ENCODE assay signal across 28 cellular contexts in genomic region chr7:102193806-102194205, GRCh38.
A peak's percentile ranks its signal among the peaks of the same experiment; 100 is the strongest.
DNase-seq lines count a peak whose midpoint lies in the region; ATAC-seq and TF ChIP-seq lines count a peak whose summit lies in the region.
"Had no signal": no experiment of that assay in that cellular context is flagged by ENCODE, and none has a peak within 500 bp of the region (broad histone marks: within the 10 kb centered on the region; RNA-seq: fewer than 3 reads in every experiment).

No MANE protein-coding gene starts in this region.

- CTCF ChIA-PET in RWPE1 (lab: Yijun Ruan, JAX) = interaction anchor here (0.7 kb wide), 1 partner anchor 30 kb away, joined by 3 read pairs; no protein-coding TSS in a partner anchor

- no peaks in the 10 kb centered on the region for H3K4me1 ChIP-seq in endodermal cell (ENCODE audit: control insufficient read depth, insufficient read depth, low read length)

- 95 to 100% methylated on average over 5 to 8 of the region's 8 CpGs for WGBS in endodermal cell (ENCODE audit: insufficient coverage in 1 of 2, insufficient read length in 1 of 2), 2 experiments

- peaks cover 81% of the 10 kb centered on the region for H3K36me3 Mint-ChIP-seq in endodermal cell (ENCODE audit: low read depth)

- POLR2A ChIA-PET in RWPE1 (lab: Yijun Ruan, JAX; ENCODE audit: low non-redundant PET) = no interaction called here

- H3K9me3 Mint-ChIP-seq in endodermal cell = no peaks in the 10 kb centered on the region
- H3K9me3 Mint-ChIP-seq: activated T-cell treated with anti-CD3 and anti-CD28 coated beads, Interleukin-2, amount 50 U/mL, for 72 hours; CD14-positive monocyte; nephron had no signal

- H3K36me3 ChIP-seq in endodermal cell (ENCODE audit: control insufficient read depth, insufficient read depth, low read length) = peaks cover 86% of the 10 kb centered on the region

- no peaks in the 10 kb centered on the region for H3K4me1 Mint-ChIP-seq in endodermal cell
- H3K4me1 Mint-ChIP-seq: CD14-positive monocyte, nephron had no signal

- no peak overlapping the region for H3K4me3 ChIP-seq in endodermal cell (ENCODE audit: low read length)
- H3K4me3 ChIP-seq: left ventricle myocardium inferior had no signal

- peak overlapping the region; percentile 62 for H3K27ac Mint-ChIP-seq in endodermal cell
- H3K27ac Mint-ChIP-seq: activated T-cell treated with anti-CD3 and anti-CD28 coated beads, Interleukin-2, amount 50 U/mL, for 72 hours; nephron had no signal

- no peak overlapping the region for H3K4me3 Mint-ChIP-seq in endodermal cell
- H3K4me3 Mint-ChIP-seq: activated T-cell treated with anti-CD3 and anti-CD28 coated beads, Interleukin-2, amount 50 U/mL, for 72 hours; CD14-positive monocyte; nephron had no signal

- TF ChIP-seq CTCF in RWPE1 (conservative IDR thresholded peaks at IDR 0.05; ENCODE audit: low read depth) (no peak), endodermal cell (conservative IDR thresholded peaks at IDR 0.05) (no peak)

- peak overlapping the region; percentile 21 for H3K27ac ChIP-seq in RWPE1
- H3K27ac ChIP-seq in endodermal cell (ENCODE audit: low read depth, low read length) = no peak overlapping the region
- H3K27ac ChIP-seq: left ventricle myocardium inferior had no signal

- no peaks in the 10 kb centered on the region for H3K27me3 ChIP-seq in endodermal cell (ENCODE audit: control insufficient read depth, insufficient read depth, low read length, poor library complexity, severe bottlenecking)

- H3K9me3 ChIP-seq in endodermal cell (ENCODE audit: control insufficient read depth, low read length) = no peaks in the 10 kb centered on the region
- H3K9me3 ChIP-seq: left ventricle myocardium inferior had no signal

- H3K27me3 Mint-ChIP-seq in endodermal cell (ENCODE audit: insufficient read depth) = no peaks in the 10 kb centered on the region

- no peak overlapping the region for H3K9ac ChIP-seq in endodermal cell (ENCODE audit: extremely low read depth, low read length, poor library complexity, severe bottlenecking)

- DNase-seq in Daoy (ENCODE audit: low read depth) (peak; percentile 29), RWPE1 (ENCODE audit: low spot score) (no peak), endodermal cell (no peak), non-pigmented ciliary epithelial cell (ENCODE audit: low read depth) (peak; percentile 11), islet precursor cell (no peak)
- DNase-seq: activated CD4-positive, alpha-beta T cell treated with anti-CD3 and anti-CD28 coated beads for 4 hours; activated naive CD4-positive, alpha-beta T cell treated with anti-CD3 and anti-CD28 coated beads, Interleukin-2, amount 50 U/mL, for 16 hours; activated T-cell treated with anti-CD3 and anti-CD28 coated beads, Interleukin-2, amount 50 U/mL, for 72 hours; anterior cingulate cortex; DMS 273 treated with DMSO at 0.1 percent for 48 hours; effector CD4-positive, alpha-beta T cell; GDM1; head of caudate nucleus; Kasumi-1; left ventricle myocardium inferior; NCI-H1092; NCI-H2081; NCI-H345; NCI-H774; OCI-M1; SHP77 had no signal

- no peak for ATAC-seq in HG02970 (IDR thresholded peaks at IDR 0.05; ENCODE audit: low FRiP score, unreplicated experiment)
- ATAC-seq in HG03139 (IDR thresholded peaks at IDR 0.05; ENCODE audit: unreplicated experiment) = no peak
- no peak for ATAC-seq in GM18511 (IDR thresholded peaks at IDR 0.05; ENCODE audit: unreplicated experiment)
- ATAC-seq: activated T-cell treated with anti-CD3 and anti-CD28 coated beads, Interleukin-2, amount 50 U/mL, for 72 hours; esophagus mucosa; sciatic nerve had no signal

Comparison
In these comparisons a context has a peak if more than half of its experiments do, and no peak if none do; other contexts are left out.
1. DNase-seq: peak in Daoy (single experiment) and non-pigmented ciliary epithelial cell (single experiment); none in RWPE1 (single experiment), endodermal cell (single experiment) and islet precursor cell (single experiment).